In genomic region chr14:76486251-76486743, GRCh38 we compare ENCODE assay signal across 13 cellular contexts.
DNase-seq lines count a peak whose midpoint lies in the region; ATAC-seq, FAIRE-seq and TF ChIP-seq lines count a peak whose summit lies in the region.
"Had no signal": no experiment of that assay in that cellular context is flagged by ENCODE, and none has a peak within 500 bp of the region (broad histone marks: within the 10 kb centered on the region; RNA-seq: fewer than 3 reads in every experiment).

No MANE protein-coding gene starts in this region.

- peak; percentile 49 for DNase-seq in D721Med (ENCODE audit: insufficient read length, low spot score)
- peak; percentile 89 for DNase-seq in NCI-H128 (lab: John Stamatoyannopoulos, UW; ENCODE audit: unreplicated experiment)
- DNase-seq in NCI-H345 treated with DMSO at 0.1 percent for 48 hours (lab: John Stamatoyannopoulos, UW; ENCODE audit: unreplicated experiment) = peak; percentile 89
- peak; percentile 39 for DNase-seq in SW480 (ENCODE audit: low spot score)
- no peak for DNase-seq in mesendoderm
- no peak for DNase-seq in stimulated activated CD4-positive, alpha-beta T cell treated with anti-CD3 and anti-CD28 coated beads, Interleukin-2, amount 100 ng/mL, for 48 hours
- no peak for DNase-seq in COLO829 (ENCODE audit: low spot score)
- DNase-seq: activated naive CD8-positive, alpha-beta T cell treated with anti-CD3 and anti-CD28 coated beads, Interleukin-2, amount 10 ng/mL, durations not matched to agents 7 days and 5 days; IMR-90; upper lobe of right lung had no signal

- no peak overlapping the region for H4K8ac ChIP-seq in mesendoderm (ENCODE audit: low read depth, low read length)

- H3K4me3 ChIP-seq in mesendoderm (ENCODE audit: low read length) = no peak overlapping the region
- H3K4me3 ChIP-seq: SJSA1, upper lobe of right lung had no signal

- no peak overlapping the region for H2BK120ac ChIP-seq in mesendoderm (ENCODE audit: low read depth, low read length)

- no peak overlapping the region for H3K9ac ChIP-seq in mesendoderm (ENCODE audit: low read length)

- no peak overlapping the region for H3K56ac ChIP-seq in mesendoderm (ENCODE audit: low read length)

- no peak overlapping the region for H3K4me2 ChIP-seq in mesendoderm (ENCODE audit: low read length)

- no peak overlapping the region for H2AK5ac ChIP-seq in mesendoderm (ENCODE audit: low read length)

- H3K79me1 ChIP-seq in mesendoderm (ENCODE audit: low read length) = no peaks in the 10 kb centered on the region

- H3K36me3 ChIP-seq in mesendoderm (ENCODE audit: control insufficient read depth, insufficient read depth, low read length) = no peaks in the 10 kb centered on the region
- H3K36me3 ChIP-seq: SJSA1, upper lobe of right lung had no signal

- H2BK15ac ChIP-seq in mesendoderm (replicated peaks; ENCODE audit: low read depth) = no peak overlapping the region

- no peak overlapping the region for H3K23ac ChIP-seq in mesendoderm (ENCODE audit: low read length)

- no peak overlapping the region for H3K4ac ChIP-seq in mesendoderm (ENCODE audit: low read depth, low read length)

- no peak overlapping the region for H4K5ac ChIP-seq in mesendoderm (ENCODE audit: low read length)

- H3K4me1 ChIP-seq in mesendoderm (ENCODE audit: control insufficient read depth, low read depth, low read length) = no peaks in the 10 kb centered on the region
- H3K4me1 ChIP-seq: upper lobe of right lung had no signal

- no peak overlapping the region for H3K18ac ChIP-seq in mesendoderm (ENCODE audit: low read length)

- no peak for ATAC-seq in GM19023 (IDR thresholded peaks at IDR 0.05; ENCODE audit: unreplicated experiment)
- ATAC-seq: upper lobe of right lung, WTC11 had no signal

- H2BK5ac ChIP-seq in mesendoderm (ENCODE audit: low read length) = no peak overlapping the region

- no peaks in the 10 kb centered on the region for H3K79me2 ChIP-seq in mesendoderm (ENCODE audit: control insufficient read depth, insufficient read depth, low read length)

- WGBS in mesendoderm (ENCODE audit: extremely low coverage, insufficient coverage, low lambda C conversion rate) = no CpG with 5 or more reads among the region's 7 CpGs

- peak; percentile 77 for FAIRE-seq in D721Med (lab: Jason Lieb, UNC)

- no peak for TF ChIP-seq CTCF in D721Med (IDR thresholded peaks at IDR 0.05; ENCODE audit: insufficient read depth, missing control alignments)

- no peak overlapping the region for H3K27ac ChIP-seq in mesendoderm (ENCODE audit: low read depth, low read length)
- H3K27ac ChIP-seq: SJSA1, upper lobe of right lung had no signal

- H3K27me3 ChIP-seq in mesendoderm (ENCODE audit: insufficient read depth, low read length, poor library complexity) = no peaks in the 10 kb centered on the region
- H3K27me3 ChIP-seq: SJSA1, upper lobe of right lung had no signal

Comparison
In these comparisons a context has a peak if more than half of its experiments do, and no peak if none do; other contexts are left out.
1. DNase-seq: peak in D721Med (single experiment), NCI-H128 (single experiment), NCI-H345 treated with DMSO at 0.1 percent for 48 hours (single experiment) and SW480 (single experiment); none in mesendoderm (single experiment), stimulated activated CD4-positive, alpha-beta T cell treated with anti-CD3 and anti-CD28 coated beads, Interleukin-2, amount 100 ng/mL, for 48 hours (0 of 2) and COLO829 (single experiment).